In the genomic region with DNA sequence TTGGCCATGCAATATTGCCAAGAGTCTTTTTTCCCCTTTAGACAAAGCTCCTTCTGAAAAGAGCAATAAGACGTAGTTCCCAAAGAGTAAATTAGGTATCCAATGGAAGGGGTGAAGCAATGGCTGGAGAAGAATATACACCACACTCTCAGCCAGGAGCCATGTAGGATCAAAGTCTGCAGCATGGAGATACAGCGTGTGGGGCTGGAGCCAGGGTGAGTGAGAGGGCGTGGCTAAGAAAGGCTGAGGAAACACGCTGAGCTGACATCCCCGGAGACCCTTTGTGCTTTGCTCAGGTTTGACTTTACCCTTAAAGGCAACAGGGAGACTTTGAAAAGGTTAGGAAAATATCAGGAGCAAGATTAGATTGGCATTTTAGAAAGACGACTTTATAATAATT, we compare ENCODE assay signal across 1 cellular context.
TF ChIP-seq lines count a peak whose summit lies in the region.

No MANE protein-coding gene starts in this region.

TF ChIP-seq in GM23338, 12 proteins besides CTCF, POLR2A, EP300 and RAD21 (continued from another document):
- TF ChIP-seq, protein P1, sequence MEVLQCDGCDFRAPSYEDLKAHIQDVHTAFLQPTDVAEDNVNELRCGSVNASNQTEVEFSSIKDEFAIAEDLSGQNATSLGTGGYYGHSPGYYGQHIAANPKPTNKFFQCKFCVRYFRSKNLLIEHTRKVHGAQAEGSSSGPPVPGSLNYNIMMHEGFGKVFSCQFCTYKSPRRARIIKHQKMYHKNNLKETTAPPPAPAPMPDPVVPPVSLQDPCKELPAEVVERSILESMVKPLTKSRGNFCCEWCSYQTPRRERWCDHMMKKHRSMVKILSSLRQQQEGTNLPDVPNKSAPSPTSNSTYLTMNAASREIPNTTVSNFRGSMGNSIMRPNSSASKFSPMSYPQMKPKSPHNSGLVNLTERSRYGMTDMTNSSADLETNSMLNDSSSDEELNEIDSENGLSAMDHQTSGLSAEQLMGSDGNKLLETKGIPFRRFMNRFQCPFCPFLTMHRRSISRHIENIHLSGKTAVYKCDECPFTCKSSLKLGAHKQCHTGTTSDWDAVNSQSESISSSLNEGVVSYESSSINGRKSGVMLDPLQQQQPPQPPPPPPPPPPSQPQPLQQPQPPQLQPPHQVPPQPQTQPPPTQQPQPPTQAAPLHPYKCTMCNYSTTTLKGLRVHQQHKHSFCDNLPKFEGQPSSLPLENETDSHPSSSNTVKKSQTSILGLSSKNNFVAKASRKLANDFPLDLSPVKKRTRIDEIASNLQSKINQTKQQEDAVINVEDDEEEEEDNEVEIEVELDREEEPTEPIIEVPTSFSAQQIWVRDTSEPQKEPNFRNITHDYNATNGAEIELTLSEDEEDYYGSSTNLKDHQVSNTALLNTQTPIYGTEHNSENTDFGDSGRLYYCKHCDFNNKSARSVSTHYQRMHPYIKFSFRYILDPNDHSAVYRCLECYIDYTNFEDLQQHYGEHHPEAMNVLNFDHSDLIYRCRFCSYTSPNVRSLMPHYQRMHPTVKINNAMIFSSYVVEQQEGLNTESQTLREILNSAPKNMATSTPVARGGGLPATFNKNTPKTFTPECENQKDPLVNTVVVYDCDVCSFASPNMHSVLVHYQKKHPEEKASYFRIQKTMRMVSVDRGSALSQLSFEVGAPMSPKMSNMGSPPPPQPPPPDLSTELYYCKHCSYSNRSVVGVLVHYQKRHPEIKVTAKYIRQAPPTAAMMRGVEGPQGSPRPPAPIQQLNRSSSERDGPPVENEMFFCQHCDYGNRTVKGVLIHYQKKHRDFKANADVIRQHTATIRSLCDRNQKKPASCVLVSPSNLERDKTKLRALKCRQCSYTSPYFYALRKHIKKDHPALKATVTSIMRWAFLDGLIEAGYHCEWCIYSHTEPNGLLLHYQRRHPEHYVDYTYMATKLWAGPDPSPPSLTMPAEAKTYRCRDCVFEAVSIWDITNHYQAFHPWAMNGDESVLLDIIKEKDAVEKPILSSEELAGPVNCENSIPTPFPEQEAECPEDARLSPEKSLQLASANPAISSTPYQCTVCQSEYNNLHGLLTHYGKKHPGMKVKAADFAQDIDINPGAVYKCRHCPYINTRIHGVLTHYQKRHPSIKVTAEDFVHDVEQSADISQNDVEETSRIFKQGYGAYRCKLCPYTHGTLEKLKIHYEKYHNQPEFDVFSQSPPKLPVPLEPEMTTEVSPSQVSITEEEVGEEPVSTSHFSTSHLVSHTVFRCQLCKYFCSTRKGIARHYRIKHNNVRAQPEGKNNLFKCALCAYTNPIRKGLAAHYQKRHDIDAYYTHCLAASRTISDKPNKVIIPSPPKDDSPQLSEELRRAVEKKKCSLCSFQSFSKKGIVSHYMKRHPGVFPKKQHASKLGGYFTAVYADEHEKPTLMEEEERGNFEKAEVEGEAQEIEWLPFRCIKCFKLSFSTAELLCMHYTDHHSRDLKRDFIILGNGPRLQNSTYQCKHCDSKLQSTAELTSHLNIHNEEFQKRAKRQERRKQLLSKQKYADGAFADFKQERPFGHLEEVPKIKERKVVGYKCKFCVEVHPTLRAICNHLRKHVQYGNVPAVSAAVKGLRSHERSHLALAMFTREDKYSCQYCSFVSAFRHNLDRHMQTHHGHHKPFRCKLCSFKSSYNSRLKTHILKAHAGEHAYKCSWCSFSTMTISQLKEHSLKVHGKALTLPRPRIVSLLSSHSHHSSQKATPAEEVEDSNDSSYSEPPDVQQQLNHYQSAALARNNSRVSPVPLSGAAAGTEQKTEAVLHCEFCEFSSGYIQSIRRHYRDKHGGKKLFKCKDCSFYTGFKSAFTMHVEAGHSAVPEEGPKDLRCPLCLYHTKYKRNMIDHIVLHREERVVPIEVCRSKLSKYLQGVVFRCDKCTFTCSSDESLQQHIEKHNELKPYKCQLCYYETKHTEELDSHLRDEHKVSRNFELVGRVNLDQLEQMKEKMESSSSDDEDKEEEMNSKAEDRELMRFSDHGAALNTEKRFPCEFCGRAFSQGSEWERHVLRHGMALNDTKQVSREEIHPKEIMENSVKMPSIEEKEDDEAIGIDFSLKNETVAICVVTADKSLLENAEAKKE (CRISPR knock-in tag; IDR thresholded peaks at IDR 0.05) = no peak
- no peak for TF ChIP-seq ZNF331 (CRISPR knock-in tag; IDR thresholded peaks at IDR 0.05; ENCODE audit: low read depth)
- no peak for TF ChIP-seq STAT1 (IDR thresholded peaks at IDR 0.05; ENCODE audit: unreplicated experiment)
- no peak for TF ChIP-seq JUNB (IDR thresholded peaks at IDR 0.05; ENCODE audit: unreplicated experiment)
- TF ChIP-seq CREB1 (CRISPR knock-in tag; IDR thresholded peaks at IDR 0.05; ENCODE audit: low read depth) = no peak
